ENCODE assay signal across 1 cellular context in the genomic region with DNA sequence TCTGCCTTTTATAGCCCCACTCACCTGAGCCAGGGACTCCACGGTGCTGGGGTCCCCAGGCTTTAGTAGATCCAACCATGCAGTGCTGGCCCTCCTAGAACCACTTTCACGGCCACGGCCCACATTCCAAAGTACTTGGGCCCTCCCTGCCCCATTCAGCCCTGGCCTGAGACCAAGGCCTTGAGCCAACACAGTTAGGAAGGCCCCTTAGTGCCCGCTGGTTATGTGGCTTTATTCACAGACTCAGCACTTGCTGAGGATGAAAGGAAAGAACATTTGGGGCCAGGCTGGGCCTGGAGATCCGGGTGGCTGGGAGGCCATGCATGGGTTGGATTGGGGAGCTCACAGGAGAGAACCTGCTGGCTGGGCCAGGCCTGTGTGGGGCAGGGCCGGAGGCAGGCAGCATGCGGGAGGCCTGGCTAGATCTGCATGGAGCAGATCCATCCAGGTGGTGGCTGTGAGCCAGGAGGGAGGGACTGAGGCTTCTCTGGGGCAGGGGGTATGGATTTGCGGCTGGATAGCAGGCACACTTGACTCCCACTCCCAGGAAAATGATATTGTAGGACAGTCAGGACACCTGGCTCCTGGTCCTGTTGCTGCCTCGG.
TF ChIP-seq lines count a peak whose summit lies in the region.

No MANE protein-coding gene starts in this region.

TF ChIP-seq in WTC11, 78 proteins besides CTCF, POLR2A, EP300 and RAD21 (continued from another document):
- TF ChIP-seq, protein P1, sequence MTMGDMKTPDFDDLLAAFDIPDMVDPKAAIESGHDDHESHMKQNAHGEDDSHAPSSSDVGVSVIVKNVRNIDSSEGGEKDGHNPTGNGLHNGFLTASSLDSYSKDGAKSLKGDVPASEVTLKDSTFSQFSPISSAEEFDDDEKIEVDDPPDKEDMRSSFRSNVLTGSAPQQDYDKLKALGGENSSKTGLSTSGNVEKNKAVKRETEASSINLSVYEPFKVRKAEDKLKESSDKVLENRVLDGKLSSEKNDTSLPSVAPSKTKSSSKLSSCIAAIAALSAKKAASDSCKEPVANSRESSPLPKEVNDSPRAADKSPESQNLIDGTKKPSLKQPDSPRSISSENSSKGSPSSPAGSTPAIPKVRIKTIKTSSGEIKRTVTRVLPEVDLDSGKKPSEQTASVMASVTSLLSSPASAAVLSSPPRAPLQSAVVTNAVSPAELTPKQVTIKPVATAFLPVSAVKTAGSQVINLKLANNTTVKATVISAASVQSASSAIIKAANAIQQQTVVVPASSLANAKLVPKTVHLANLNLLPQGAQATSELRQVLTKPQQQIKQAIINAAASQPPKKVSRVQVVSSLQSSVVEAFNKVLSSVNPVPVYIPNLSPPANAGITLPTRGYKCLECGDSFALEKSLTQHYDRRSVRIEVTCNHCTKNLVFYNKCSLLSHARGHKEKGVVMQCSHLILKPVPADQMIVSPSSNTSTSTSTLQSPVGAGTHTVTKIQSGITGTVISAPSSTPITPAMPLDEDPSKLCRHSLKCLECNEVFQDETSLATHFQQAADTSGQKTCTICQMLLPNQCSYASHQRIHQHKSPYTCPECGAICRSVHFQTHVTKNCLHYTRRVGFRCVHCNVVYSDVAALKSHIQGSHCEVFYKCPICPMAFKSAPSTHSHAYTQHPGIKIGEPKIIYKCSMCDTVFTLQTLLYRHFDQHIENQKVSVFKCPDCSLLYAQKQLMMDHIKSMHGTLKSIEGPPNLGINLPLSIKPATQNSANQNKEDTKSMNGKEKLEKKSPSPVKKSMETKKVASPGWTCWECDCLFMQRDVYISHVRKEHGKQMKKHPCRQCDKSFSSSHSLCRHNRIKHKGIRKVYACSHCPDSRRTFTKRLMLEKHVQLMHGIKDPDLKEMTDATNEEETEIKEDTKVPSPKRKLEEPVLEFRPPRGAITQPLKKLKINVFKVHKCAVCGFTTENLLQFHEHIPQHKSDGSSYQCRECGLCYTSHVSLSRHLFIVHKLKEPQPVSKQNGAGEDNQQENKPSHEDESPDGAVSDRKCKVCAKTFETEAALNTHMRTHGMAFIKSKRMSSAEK (CRISPR knock-in tag; IDR thresholded peaks at IDR 0.05; ENCODE audit: borderline replicate concordance) = no peak
- no peak for TF ChIP-seq SP1 (CRISPR knock-in tag; conservative IDR thresholded peaks at IDR 0.05)
- TF ChIP-seq, protein P2, sequence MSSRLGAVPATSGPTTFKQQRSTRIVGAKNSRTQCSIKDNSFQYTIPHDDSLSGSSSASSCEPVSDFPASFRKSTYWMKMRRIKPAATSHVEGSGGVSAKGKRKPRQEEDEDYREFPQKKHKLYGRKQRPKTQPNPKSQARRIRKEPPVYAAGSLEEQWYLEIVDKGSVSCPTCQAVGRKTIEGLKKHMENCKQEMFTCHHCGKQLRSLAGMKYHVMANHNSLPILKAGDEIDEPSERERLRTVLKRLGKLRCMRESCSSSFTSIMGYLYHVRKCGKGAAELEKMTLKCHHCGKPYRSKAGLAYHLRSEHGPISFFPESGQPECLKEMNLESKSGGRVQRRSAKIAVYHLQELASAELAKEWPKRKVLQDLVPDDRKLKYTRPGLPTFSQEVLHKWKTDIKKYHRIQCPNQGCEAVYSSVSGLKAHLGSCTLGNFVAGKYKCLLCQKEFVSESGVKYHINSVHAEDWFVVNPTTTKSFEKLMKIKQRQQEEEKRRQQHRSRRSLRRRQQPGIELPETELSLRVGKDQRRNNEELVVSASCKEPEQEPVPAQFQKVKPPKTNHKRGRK (CRISPR knock-in tag; IDR thresholded peaks at IDR 0.05; ENCODE audit: borderline replicate concordance) = no peak
